In the genomic region with DNA sequence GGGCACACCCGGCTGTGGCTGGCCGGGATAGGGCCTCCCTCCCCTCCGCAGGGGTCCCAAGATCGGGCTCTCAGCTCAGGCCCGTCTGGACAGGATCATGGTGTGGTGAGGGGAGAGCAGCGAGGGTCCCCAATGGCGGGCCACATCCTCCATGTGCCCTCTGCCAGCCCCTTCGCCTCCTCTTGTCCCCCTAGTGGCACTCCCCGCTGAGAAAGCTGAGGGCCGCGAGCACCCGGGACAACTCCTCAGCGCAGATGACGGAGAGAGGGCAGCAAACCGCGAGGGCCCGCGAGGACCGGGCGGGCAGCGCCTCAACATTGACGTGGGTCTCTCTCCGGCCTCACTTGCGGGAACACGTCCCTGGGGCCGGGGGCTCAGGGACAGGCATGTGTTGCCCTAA, we compare ENCODE assay signal across 19 cellular contexts. TPM values are rescaled to one million over a fixed set of nuclear protein-coding genes. Genes with fewer than 3 reads are reported as not detected.
"Had no signal": no experiment of that assay in that cellular context is flagged by ENCODE, and none has a peak within 500 bp of the region (broad histone marks: within the 10 kb centered on the region; RNA-seq: fewer than 3 reads in every experiment).

No MANE protein-coding gene starts in this region.

- H3K27ac ChIP-seq: breast epithelium, SJCRH30 had no signal

- H3K36me3 ChIP-seq: breast epithelium, SJCRH30 had no signal

- H3K9me3 ChIP-seq: breast epithelium, SJCRH30 had no signal

- ATAC-seq: activated CD4-positive, CD25-positive, alpha-beta regulatory T cell treated with anti-CD3 and anti-CD28 coated beads, Interleukin-2, amount 50 U/mL, for 24 hours; activated CD8-positive, alpha-beta T cell treated with anti-CD3 and anti-CD28 coated beads, Interleukin-2, amount 10 ng/mL, durations not matched to agents 7 days and 5 days had no signal

- DNase-seq: activated CD4-positive, alpha-beta T cell treated with anti-CD3 and anti-CD28 coated beads for 4 hours; activated CD8-positive, alpha-beta memory T cell treated with anti-CD3 and anti-CD28 coated beads, Interleukin-2, amount 50 U/mL, for 48 hours; activated CD8-positive, alpha-beta T cell treated with anti-CD3 and anti-CD28 coated beads, Interleukin-2, amount 10 ng/mL, durations not matched to agents 7 days and 5 days; activated effector memory CD4-positive, alpha-beta T cell treated with Interleukin-2 at 50 U/mL for 16 hours; activated naive CD4-positive, alpha-beta T cell; activated T-cell treated with anti-CD3 and anti-CD28 coated beads, Interleukin-2, amount 50 U/mL, for 1 hour; Karpas-422; MM.1S; NCI-H1105; NCI-H1436; NCI-H1694 treated with DMSO at 0.1 percent for 48 hours; NCI-H2029 treated with DMSO at 0.1 percent for 48 hours; NCI-H345; NCI-H510A; NCI-H526 treated with DMSO at 0.1 percent for 48 hours; NCI-H82; SJCRH30 had no signal

- H3K4me3 ChIP-seq: breast epithelium, SJCRH30 had no signal

- H3K4me1 ChIP-seq: breast epithelium, SJCRH30 had no signal

- H3K27me3 ChIP-seq: breast epithelium, SJCRH30 had no signal

RNA-seq across cellular contexts. Expression of a gene that starts 24.6 kb away (rescaled TPM):
- total RNA-seq: SJCRH30 had no signal
